ENCODE assay signal across 8 cellular contexts in genomic region chr15:82986442-82986780, GRCh38. TPM values are rescaled to one million over a fixed set of nuclear protein-coding genes. Genes with fewer than 3 reads are reported as not detected.
A peak's percentile ranks its signal among the peaks of the same experiment; 100 is the strongest.
DNase-seq lines count a peak whose midpoint lies in the region; ATAC-seq and TF ChIP-seq lines count a peak whose summit lies in the region.

No MANE protein-coding gene starts in this region.

- H3K27me3 ChIP-seq in H9 (ENCODE audit: insufficient read depth, low read length) = 0 out of 2 replicates have a peak, but pooled peaks cover 3% of the 10 kb centered on the region
- H3K27me3 ChIP-seq in uterus = no peaks in the 10 kb centered on the region

- H2AFZ ChIP-seq in H9 (ENCODE audit: low read length) = peak overlapping the region; percentile 95

- H3K4me2 ChIP-seq in H9 (ENCODE audit: insufficient read depth, insufficient read length, low read length) = peak overlapping the region; percentile 93

- no peak overlapping the region for H3K23ac ChIP-seq in H9 (ENCODE audit: insufficient read length, low read depth, low read length)

- no peaks in the 10 kb centered on the region for H3K36me3 ChIP-seq in uterus

- no peak overlapping the region for H3K14ac ChIP-seq in H9 (ENCODE audit: insufficient read depth, low read length)

- H3K4me1 ChIP-seq in H9 (ENCODE audit: insufficient read depth, low read length) (no peaks in the 10 kb centered on the region; the same call in 1 of the 2 replicates), uterus (no peaks in the 10 kb centered on the region)

- intact Hi-C loops in uterus (cut with DNase I; ENCODE audit: low total_unique reads) = no loop called here

- H3K27me3 Mint-ChIP-seq in H9 (ENCODE audit: low read depth) = peaks cover 20% of the 10 kb centered on the region

- peaks cover 6 to 13% of the 10 kb centered on the region in 2 experiments; a peak in 2 of 4 replicates for H3K4me1 Mint-ChIP-seq in H9

- peak overlapping the region; percentile 28 for H3K18ac ChIP-seq in H9 (ENCODE audit: insufficient read length, low read depth, low read length)

- H3K79me2 ChIP-seq in H9 (ENCODE audit: insufficient read depth, low read length) = no peaks in the 10 kb centered on the region; the same call in 1 of the 2 replicates

- no peaks in the 10 kb centered on the region for H4K20me1 ChIP-seq in H9 (ENCODE audit: control insufficient read depth, insufficient read depth, insufficient read length)

- TF ChIP-seq CTCF in H9 (conservative IDR thresholded peaks at IDR 0.05) (no peak), cardiac fibroblast (IDR thresholded peaks at IDR 0.05; ENCODE audit: low read depth, low read length) (no peak), uterus (IDR thresholded peaks at IDR 0.05) (no peak)

- H2BK5ac ChIP-seq in H9 (ENCODE audit: insufficient read length, low read length) = no peak overlapping the region

- H4K8ac ChIP-seq in H9 (replicated peaks; ENCODE audit: insufficient read length, low read depth, low read length) = no peak overlapping the region

- H3K4ac ChIP-seq in H9 (ENCODE audit: low read depth, low read length) = no peak overlapping the region

- TF ChIP-seq POLR2A in uterus (IDR thresholded peaks at IDR 0.05) = no peak

- no peak overlapping the region for H2BK20ac ChIP-seq in H9 (ENCODE audit: low read depth, low read length, poor library complexity, severe bottlenecking)

- no CpG with 5 or more reads among the region's 12 CpGs for WGBS in H9 (ENCODE audit: extremely low coverage, insufficient read length, low lambda C conversion rate)

- H4K5ac ChIP-seq in H9 (ENCODE audit: insufficient read length, low read depth, low read length) = no peak overlapping the region

- no peak overlapping the region for H3K56ac ChIP-seq in H9 (ENCODE audit: insufficient read length, low read depth, low read length)

- H3K27ac ChIP-seq in H9 (ENCODE audit: insufficient read length, low read depth, low read length) = no peak overlapping the region
- H3K27ac ChIP-seq in uterus = peak overlapping the region; percentile 55 to 72

- no peak for DNase-seq in H9
- DNase-seq in NCI-H69 (lab: John Stamatoyannopoulos, UW) = peak; percentile 46
- DNase-seq in cardiac fibroblast (ENCODE audit: low read depth in 2 of 2) = peak in 1 of 2 donors; percentile 30
- DNase-seq in lung microvascular endothelial cell (ENCODE audit: low read depth in 2 of 2) = peak; percentile 36 to 47
- no peak for DNase-seq in uterus
- no peak for DNase-seq in middle frontal gyrus (ENCODE audit: extremely low spot score, low spot score)
- no peak for DNase-seq in nucleus accumbens (lab: John Stamatoyannopoulos, UW)

- H2BK15ac ChIP-seq in H9 (ENCODE audit: low read depth, low read length) = no peak overlapping the region

- H3K79me1 ChIP-seq in H9 (ENCODE audit: insufficient read depth, low read depth, low read length, poor library complexity, severe bottlenecking) = peaks cover 8% of the 10 kb centered on the region

- H2BK12ac ChIP-seq in H9 (ENCODE audit: insufficient read length, low read depth, low read length) = no peak overlapping the region

- peak overlapping the region in 1 of 3 experiments; percentile 65; a peak in 1 of 7 replicates for H3K27ac Mint-ChIP-seq in H9

- H3K23me2 ChIP-seq in H9 (ENCODE audit: insufficient read length, low read depth, low read length, poor library complexity, severe bottlenecking) = peaks cover 10% of the 10 kb centered on the region

- H4K91ac ChIP-seq in H9 (ENCODE audit: insufficient read length, low read depth, low read length) = no peak overlapping the region

- H3T11ph ChIP-seq in H9 (ENCODE audit: low read length) = no peak overlapping the region

- peaks cover 6 to 36% (median 33%) of the 10 kb centered on the region in 3 experiments; a peak in 6 of 7 replicates for H3K36me3 Mint-ChIP-seq in H9 (ENCODE audit: insufficient read depth in 1 of 3, low read depth in 3 of 3)

- no peak overlapping the region for H2BK120ac ChIP-seq in H9 (ENCODE audit: low read depth, low read length, poor library complexity, severe bottlenecking)

- peak overlapping the region; percentile 77 to 86 for H3K4me3 ChIP-seq in cardiac fibroblast (replicated peaks in 1 of 2; ENCODE audit: low read depth in 2 of 2, low read length in 2 of 2)
- H3K4me3 ChIP-seq in uterus = peak overlapping the region; percentile 57 to 65

- no peak overlapping the region for H2AK5ac ChIP-seq in H9 (ENCODE audit: insufficient read length, low read length)

- peaks cover 0 to 5% of the 10 kb centered on the region in 2 experiments; a peak in 2 of 5 replicates for H3K9me3 Mint-ChIP-seq in H9

- ATAC-seq in GM18502 (IDR thresholded peaks at IDR 0.05; ENCODE audit: poor library complexity, unreplicated experiment) = peak; percentile 27

- peak overlapping the region; percentile 95 to 97 for H3K4me3 Mint-ChIP-seq in H9

- H3K9ac ChIP-seq in H9 (ENCODE audit: extremely low read depth, insufficient read length, low read length) = peak overlapping the region; percentile 97

- H3K9me3 ChIP-seq in H9 (ENCODE audit: control insufficient read depth, low read depth, low read length) = no peaks in the 10 kb centered on the region
- H3K9me3 ChIP-seq in uterus = peaks cover 0 to 2% of the 10 kb centered on the region in 2 donors

RNA-seq across cellular contexts. Expression of gene RAMAC, which starts 0.4 kb away (rescaled TPM):
- total RNA-seq in H9 (2021) (35.8 and 35.9 TPM in 2 replicates), lung microvascular endothelial cell (19.6 and 27.6 TPM in 2 replicates), uterus (10 to 100 TPM in 2 of 4 donors, 1 to 10 TPM in 2; 4.9 to 43.5 (median 13.9) TPM)

RNA-seq across cellular contexts. Expression of gene C15orf40, which starts 25.0 kb away (rescaled TPM):
- total RNA-seq in H9 (2021) = 9.2 and 11.5 TPM in 2 replicates
- 11.1 and 12.2 TPM in 2 replicates for total RNA-seq in lung microvascular endothelial cell
- 10 to 100 TPM in 2 of 4 donors, 1 to 10 TPM in 2; 2.0 to 21.2 (median 8.3) TPM for total RNA-seq in uterus

RNA-seq across cellular contexts. Expression of gene HOMER2, which starts 33.9 kb away (rescaled TPM):
- total RNA-seq in H9 (2021) (12.8 and 14.2 TPM in 2 replicates), lung microvascular endothelial cell (0.20 and 0.22 TPM in 2 replicates), uterus (10 to 100 TPM in 2 of 4 donors, 1 to 10 TPM in 2; 5.1 to 50.0 (median 10.6) TPM)

Comparison
In these comparisons a context has a peak if more than half of its experiments do, and no peak if none do; other contexts are left out.
1. DNase-seq: peak in NCI-H69 (single experiment) and lung microvascular endothelial cell (2 of 2); none in H9 (single experiment), uterus (0 of 2), middle frontal gyrus (single experiment) and nucleus accumbens (0 of 56).